ENCODE assay signal across 28 cellular contexts in the genomic region with DNA sequence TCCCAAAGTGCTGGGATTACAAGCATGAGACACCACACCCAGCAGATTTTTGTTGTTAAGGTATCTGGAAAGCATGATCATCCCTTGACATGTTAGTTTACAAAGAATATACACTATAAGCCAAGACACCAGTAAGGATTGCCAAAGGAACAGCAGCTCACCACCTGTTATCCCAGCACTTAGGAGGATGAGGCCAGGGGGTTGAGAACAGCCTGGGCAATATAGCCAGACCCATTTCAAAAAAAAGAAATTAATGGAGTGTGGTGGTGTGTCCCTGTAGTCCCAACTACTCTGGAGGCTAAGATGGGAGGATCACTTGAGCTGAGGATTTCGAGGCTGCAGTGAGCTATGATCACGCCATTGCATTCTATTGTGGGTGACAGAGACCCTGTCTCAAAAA. TPM values are rescaled to one million over a fixed set of nuclear protein-coding genes. Genes with fewer than 3 reads are reported as not detected.
"Had no signal": no experiment of that assay in that cellular context is flagged by ENCODE, and none has a peak within 500 bp of the region (broad histone marks: within the 10 kb centered on the region; RNA-seq: fewer than 3 reads in every experiment).

No MANE protein-coding gene starts in this region.

- H3K4me1 ChIP-seq: foreskin keratinocyte had no signal

- DNase-seq: activated CD4-positive, alpha-beta T cell treated with anti-CD3 and anti-CD28 coated beads for 4 hours; activated CD4-positive, alpha-beta T cell treated with anti-CD3 and anti-CD28 coated beads, Interleukin-2, amount 50 U/mL, for 48 hours; activated CD4-positive, CD25-positive, alpha-beta regulatory T cell; activated CD8-positive, alpha-beta memory T cell treated with anti-CD3 and anti-CD28 coated beads, Interleukin-2, amount 50 U/mL, for 48 hours; activated naive CD4-positive, alpha-beta T cell treated with Interleukin-2 at 50 U/mL for 16 hours; activated naive CD8-positive, alpha-beta T cell treated with anti-CD3 and anti-CD28 coated beads, Interleukin-2, amount 10 ng/mL, durations not matched to agents 7 days and 5 days; activated T-cell treated with anti-CD3 and anti-CD28 coated beads, Interleukin-2, amount 50 U/mL, for 48 hours; amniotic stem cell; cerebellar nuclear complex; erythroblast; left ventricle myocardium inferior; occipital lobe; sigmoid colon; stimulated activated CD4-positive, alpha-beta T cell treated with anti-CD3 and anti-CD28 coated beads, Interleukin-2, amount 100 ng/mL, for 48 hours; stimulated activated naive CD8-positive, alpha-beta T cell treated with anti-CD3 and anti-CD28 coated beads, Interleukin-15, Interleukin-2, amounts not matched to agents 100 U/mL and 50 U/mL, for 24 hours; T-helper 1 cell; T1000 had no signal

- H3K36me3 Mint-ChIP-seq: activated naive CD8-positive, alpha-beta T cell treated with anti-CD3 and anti-CD28 coated beads, Interleukin-2, amount 10 ng/mL, durations not matched to agents 7 days and 5 days had no signal

- ATAC-seq: foreskin keratinocyte; stimulated activated naive CD8-positive, alpha-beta T cell treated with anti-CD3 and anti-CD28 coated beads, Interleukin-15, Interleukin-2, amounts not matched to agents 100 U/mL and 50 U/mL, for 24 hours had no signal

- H3K9me3 Mint-ChIP-seq: activated naive CD8-positive, alpha-beta T cell treated with anti-CD3 and anti-CD28 coated beads, Interleukin-2, amount 10 ng/mL, durations not matched to agents 7 days and 5 days had no signal

- H3K36me3 ChIP-seq: left ventricle myocardium inferior, sigmoid colon had no signal

- H3K9me3 ChIP-seq: left ventricle myocardium inferior, sigmoid colon had no signal

- H3K27ac Mint-ChIP-seq: activated naive CD8-positive, alpha-beta T cell treated with anti-CD3 and anti-CD28 coated beads, Interleukin-2, amount 10 ng/mL, durations not matched to agents 7 days and 5 days had no signal

- H3K27me3 ChIP-seq: foreskin keratinocyte, sigmoid colon had no signal

- H3K27ac ChIP-seq: foreskin keratinocyte had no signal

RNA-seq across cellular contexts. Expression of a gene that starts 5.1 kb away (rescaled TPM):
- total RNA-seq: activated CD8-positive, alpha-beta memory T cell treated with anti-CD3 and anti-CD28 coated beads for 36 hours; activated naive CD8-positive, alpha-beta T cell treated with anti-CD3 and anti-CD28 coated beads, Interleukin-2, amount 10 ng/mL, durations not matched to agents 7 days and 5 days; bronchial epithelial cell; foreskin keratinocyte; glomerular endothelial cell; left ventricle myocardium inferior; lung microvascular endothelial cell; occipital lobe; posterior vena cava; renal cortical epithelial cell; sigmoid colon; smooth muscle cell; subcutaneous adipose tissue; urinary bladder had no signal
- polyA plus RNA-seq: foreskin keratinocyte, neural cell, smooth muscle cell, urinary bladder had no signal
